ENCODE assay signal across 1 cellular context in the genomic region with DNA sequence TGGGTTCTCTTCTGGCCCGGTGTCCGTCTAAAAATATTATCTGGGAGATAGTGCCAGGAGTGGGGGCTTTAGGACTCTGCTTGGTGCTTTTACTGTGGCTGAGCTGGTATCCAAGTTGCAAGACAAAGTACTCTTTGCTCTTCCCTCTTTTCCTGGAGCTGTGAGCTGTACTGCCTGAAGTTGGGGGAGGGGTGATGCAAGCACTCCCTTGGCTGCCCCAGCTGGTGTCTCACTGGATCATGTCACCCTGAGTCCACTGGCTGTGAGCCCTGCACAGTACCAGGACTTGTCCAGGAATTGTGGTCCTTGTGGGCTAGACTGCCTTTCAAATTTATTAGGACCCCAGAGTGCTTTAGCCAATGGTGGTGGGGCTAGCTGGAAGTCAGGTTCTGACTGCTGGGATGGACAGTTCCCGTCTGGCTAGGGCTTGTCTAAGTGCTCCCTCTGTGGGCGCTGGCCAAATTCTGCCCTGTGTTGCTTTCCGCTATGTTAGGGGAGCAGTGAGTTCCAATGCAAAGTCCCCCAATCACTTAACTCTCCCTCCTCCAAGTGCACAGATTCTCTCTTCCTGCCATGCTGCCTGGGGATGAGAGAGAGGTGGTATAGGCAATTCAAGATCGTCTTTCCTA.
TF ChIP-seq lines count a peak whose summit lies in the region.

No MANE protein-coding gene starts in this region.

TF ChIP-seq in WTC11, 78 proteins besides CTCF, POLR2A, EP300 and RAD21 (continued from another document):
- no peak for TF ChIP-seq AR (CRISPR knock-in tag; IDR thresholded peaks at IDR 0.05)
- TF ChIP-seq PRRX2 (CRISPR knock-in tag; IDR thresholded peaks at IDR 0.05), result no peak
- no peak for TF ChIP-seq USF2 (CRISPR knock-in tag; IDR thresholded peaks at IDR 0.05)
- TF ChIP-seq TP53 (CRISPR knock-in tag; IDR thresholded peaks at IDR 0.05), result no peak
- TF ChIP-seq ATF3 (CRISPR knock-in tag; conservative IDR thresholded peaks at IDR 0.05), result no peak
- TF ChIP-seq ZBTB43 (CRISPR knock-in tag; IDR thresholded peaks at IDR 0.05), result no peak
- TF ChIP-seq FOXP1 (CRISPR knock-in tag; IDR thresholded peaks at IDR 0.05; ENCODE audit: borderline replicate concordance), result no peak
- no peak for TF ChIP-seq STAT6 (CRISPR knock-in tag; conservative IDR thresholded peaks at IDR 0.05; ENCODE audit: low read depth)
- no peak for TF ChIP-seq JUN (CRISPR knock-in tag; IDR thresholded peaks at IDR 0.05)
- no peak for TF ChIP-seq MYBL2 (CRISPR knock-in tag; IDR thresholded peaks at IDR 0.05)
- TF ChIP-seq ZNF232 (CRISPR knock-in tag; IDR thresholded peaks at IDR 0.05), result no peak
